19 cellular contexts compared by ENCODE assay signal in genomic region chr4:78863991-78864390, GRCh38.
DNase-seq lines count a peak whose midpoint lies in the region; ATAC-seq, FAIRE-seq and TF ChIP-seq lines count a peak whose summit lies in the region.
"Had no signal": no experiment of that assay in that cellular context is flagged by ENCODE, and none has a peak within 500 bp of the region (broad histone marks: within the 10 kb centered on the region; RNA-seq: fewer than 3 reads in every experiment).

No MANE protein-coding gene starts in this region.

- CTCF ChIA-PET in activated B cell treated with CpG ODN at 0.5 μM for 24 hours (lab: Charles Lee) = interaction anchor here (0.6 to 3.2 kb wide), 19 partner anchors 10 to 904 kb away, joined by 3 to 34 read pairs (median 4); no protein-coding TSS in a partner anchor

- no peak overlapping the region for H2AK5ac ChIP-seq in mesenchymal stem cell (ENCODE audit: low read length, severe bottlenecking)

- H3K79me1 ChIP-seq in mesenchymal stem cell (replicated peaks; ENCODE audit: low read length, poor library complexity, severe bottlenecking) = peaks cover 12% of the 10 kb centered on the region

- no peaks in the 10 kb centered on the region for H3K27me3 ChIP-seq in mesenchymal stem cell (ENCODE audit: control insufficient read depth in 1 of 2, insufficient read depth in 1 of 2, low read length in 2 of 2)
- no peaks in the 10 kb centered on the region for H3K27me3 ChIP-seq in small intestine (ENCODE audit: control insufficient read depth in 2 of 2, insufficient read depth in 2 of 2, low read length in 2 of 2)
- H3K27me3 ChIP-seq: SJSA1 had no signal

- no peak overlapping the region for H3K4me3 Mint-ChIP-seq in activated B cell treated with CpG ODN at 0.5 μM for 24 hours
- H3K4me3 Mint-ChIP-seq: activated CD8-positive, alpha-beta memory T cell treated with anti-CD3 and anti-CD28 coated beads, Interleukin-2, amount 10 ng/mL, durations not matched to agents 7 days and 5 days; activated naive CD4-positive, alpha-beta T cell treated with anti-CD3 and anti-CD28 coated beads, Interleukin-2, amount 50 U/mL, for 24 hours; activated T-helper 1 cell treated with anti-CD3 and anti-CD28 coated beads, Interleukin-12 subunit alpha, Interleukin-12 subunit beta, Interleukin-2, Interleukin-4 antibody, amounts not matched to agents 30 ng/mL and 10 ng/mL and 1 ng/mL, durations not matched to agents 14 hours and 24 hours and 36 hours; CD4-positive, CD25-positive, alpha-beta regulatory T cell; nephron progenitor cell had no signal

- H3K9me3 Mint-ChIP-seq in activated B cell treated with CpG ODN at 0.5 μM for 24 hours = no peaks in the 10 kb centered on the region
- H3K9me3 Mint-ChIP-seq: activated naive CD4-positive, alpha-beta T cell treated with anti-CD3 and anti-CD28 coated beads, Interleukin-2, amount 50 U/mL, for 24 hours; activated T-helper 1 cell treated with anti-CD3 and anti-CD28 coated beads, Interleukin-12 subunit alpha, Interleukin-12 subunit beta, Interleukin-2, Interleukin-4 antibody, amounts not matched to agents 30 ng/mL and 10 ng/mL and 1 ng/mL, durations not matched to agents 14 hours and 24 hours and 36 hours; CD4-positive, CD25-positive, alpha-beta regulatory T cell; nephron progenitor cell; type B pancreatic cell had no signal

- no peak overlapping the region for H4K8ac ChIP-seq in mesenchymal stem cell (ENCODE audit: low read length)

- intact Hi-C loops in activated B cell treated with CpG ODN at 0.5 μM for 24 hours (cut with micrococcal nuclease) = loop anchor here (1.0 to 10.0 kb wide), 9 partner anchors 75 to 905 kb away; partner anchors contain the start of gene BMP2K

- H3K23ac ChIP-seq in mesenchymal stem cell (ENCODE audit: low read length in 2 of 2) = no peak overlapping the region

- H3K9me3 ChIP-seq in mesenchymal stem cell (ENCODE audit: control insufficient read depth, low read length) (no peaks in the 10 kb centered on the region), small intestine (ENCODE audit: control insufficient read depth, low read depth) (no peaks in the 10 kb centered on the region)
- H3K9me3 ChIP-seq: SJSA1 had no signal

- H2AFZ ChIP-seq in mesenchymal stem cell (ENCODE audit: low read depth, low read length) = no peak overlapping the region
- H2AFZ ChIP-seq: parathyroid adenoma had no signal

- no peak for TF ChIP-seq CTCF in activated B cell treated with CpG ODN at 0.5 μM for 24 hours (IDR thresholded peaks at IDR 0.05)

- no peak overlapping the region for H2BK5ac ChIP-seq in mesenchymal stem cell (ENCODE audit: low read depth, low read length, poor library complexity, severe bottlenecking)

- H3K27ac ChIP-seq in mesenchymal stem cell (ENCODE audit: low read length, poor library complexity, severe bottlenecking) = no peak overlapping the region
- H3K27ac ChIP-seq in small intestine (ENCODE audit: low read depth in 1 of 2, low read length in 1 of 2) = no peak overlapping the region
- H3K27ac ChIP-seq: 22Rv1, parathyroid adenoma, SJSA1 had no signal

- peaks cover 12 to 78% of the 10 kb centered on the region in 2 experiments for H3K36me3 ChIP-seq in mesenchymal stem cell (ENCODE audit: control insufficient read depth in 1 of 2, insufficient read depth in 2 of 2, low read depth in 1 of 2, low read length in 2 of 2)
- peaks cover 0 to under 1% of the 10 kb centered on the region in 2 donors for H3K36me3 ChIP-seq in small intestine (ENCODE audit: control insufficient read depth in 2 of 2, insufficient read depth in 2 of 2, low read length in 2 of 2)

- H2BK15ac ChIP-seq in mesenchymal stem cell (ENCODE audit: low read depth, poor library complexity, severe bottlenecking) = no peak overlapping the region

- H3K27me3 Mint-ChIP-seq in activated B cell treated with CpG ODN at 0.5 μM for 24 hours = no peaks in the 10 kb centered on the region
- H3K27me3 Mint-ChIP-seq: activated CD8-positive, alpha-beta memory T cell treated with anti-CD3 and anti-CD28 coated beads, Interleukin-2, amount 10 ng/mL, durations not matched to agents 7 days and 5 days; activated naive CD4-positive, alpha-beta T cell treated with anti-CD3 and anti-CD28 coated beads, Interleukin-2, amount 50 U/mL, for 24 hours; CD4-positive, CD25-positive, alpha-beta regulatory T cell; type B pancreatic cell had no signal

- POLR2A ChIA-PET in activated B cell treated with CpG ODN at 0.5 μM for 24 hours (lab: Charles Lee) = interaction anchor here (1.0 to 1.8 kb wide), 3 partner anchors 87 to 1044 kb away, joined by 3 to 10 read pairs (median 5); partner anchors contain the start of gene BMP2K

- H3K4me1 ChIP-seq in mesenchymal stem cell (ENCODE audit: control insufficient read depth, insufficient read depth, low read depth, low read length) = no peaks in the 10 kb centered on the region
- H3K4me1 ChIP-seq in small intestine (ENCODE audit: control insufficient read depth in 2 of 2, insufficient read depth in 1 of 2, low read depth in 1 of 2, low read length in 1 of 2) = no peaks in the 10 kb centered on the region
- H3K4me1 ChIP-seq: parathyroid adenoma had no signal

- ATAC-seq in HG02571 (IDR thresholded peaks at IDR 0.05; ENCODE audit: unreplicated experiment) (peak; percentile 9), activated B cell treated with CpG ODN at 0.5 μM for 24 hours (ENCODE audit: low read depth) (no peak), HG03045 (IDR thresholded peaks at IDR 0.05; ENCODE audit: unreplicated experiment) (no peak)

- WGBS in mesenchymal stem cell = 87% methylated on average over 2 of the region's 2 CpGs
- 73 to 78% (median 76%) methylated on average over 2 of the region's 2 CpGs for WGBS in small intestine, 3 donors

- H3K27ac Mint-ChIP-seq in activated B cell treated with CpG ODN at 0.5 μM for 24 hours = peak overlapping the region; percentile 73
- H3K27ac Mint-ChIP-seq: activated CD8-positive, alpha-beta memory T cell treated with anti-CD3 and anti-CD28 coated beads, Interleukin-2, amount 10 ng/mL, durations not matched to agents 7 days and 5 days; activated naive CD4-positive, alpha-beta T cell treated with anti-CD3 and anti-CD28 coated beads, Interleukin-2, amount 50 U/mL, for 24 hours; CD4-positive, CD25-positive, alpha-beta regulatory T cell; type B pancreatic cell had no signal

- no peak overlapping the region for H3K4me2 ChIP-seq in mesenchymal stem cell (ENCODE audit: low read length, poor library complexity, severe bottlenecking)

- FAIRE-seq in small intestine (lab: Jason Lieb, UNC) = no peak

- peaks cover 70% of the 10 kb centered on the region for H3K36me3 Mint-ChIP-seq in activated B cell treated with CpG ODN at 0.5 μM for 24 hours (ENCODE audit: low read depth)

- peaks cover 18% of the 10 kb centered on the region for H3K4me1 Mint-ChIP-seq in activated B cell treated with CpG ODN at 0.5 μM for 24 hours
- H3K4me1 Mint-ChIP-seq: nephron progenitor cell had no signal

- H2BK120ac ChIP-seq in mesenchymal stem cell (ENCODE audit: low read depth, low read length) = no peak overlapping the region

- H3K18ac ChIP-seq in mesenchymal stem cell (ENCODE audit: low read depth in 1 of 2, low read length in 2 of 2) = no peak overlapping the region

- H3K14ac ChIP-seq in mesenchymal stem cell (ENCODE audit: low read length in 2 of 2) = no peak overlapping the region

- H2BK12ac ChIP-seq in mesenchymal stem cell (ENCODE audit: low read length in 2 of 2) = no peak overlapping the region

- H3K4me3 ChIP-seq in mesenchymal stem cell (ENCODE audit: insufficient read depth in 1 of 2, low read depth in 1 of 2, low read length in 2 of 2) (no peak overlapping the region), small intestine (ENCODE audit: low read depth in 1 of 2, low read length in 2 of 2) (no peak overlapping the region)
- H3K4me3 ChIP-seq: SJSA1 had no signal

- no peak overlapping the region for H4K91ac ChIP-seq in mesenchymal stem cell (ENCODE audit: low read length)

- H3K9ac ChIP-seq in mesenchymal stem cell (ENCODE audit: low read length) = peak overlapping the region; percentile 43
- H3K9ac ChIP-seq: parathyroid adenoma had no signal

- H3K4ac ChIP-seq in mesenchymal stem cell (ENCODE audit: low read depth in 1 of 2, low read length in 2 of 2) = no peak overlapping the region

- DNase-seq in DMS 273 (lab: John Stamatoyannopoulos, UW; ENCODE audit: unreplicated experiment) = peak; percentile 1
- DNase-seq in DMS 273 treated with DMSO at 0.1 percent for 48 hours (lab: John Stamatoyannopoulos, UW) = no peak
- no peak for DNase-seq in activated B cell treated with CpG ODN at 0.5 μM for 24 hours
- DNase-seq in mesenchymal stem cell = no peak
- no peak for DNase-seq in DMS114 treated with DMSO at 0.1 percent for 48 hours (lab: John Stamatoyannopoulos, UW; ENCODE audit: unreplicated experiment)
- no peak for DNase-seq in small intestine
- DNase-seq: activated CD4-positive, alpha-beta T cell treated with anti-CD3 and anti-CD28 coated beads for 48 hours; activated CD8-positive, alpha-beta memory T cell treated with anti-CD3 and anti-CD28 coated beads, Interleukin-2, amount 10 ng/mL, durations not matched to agents 7 days and 5 days; right cardiac atrium had no signal
